In the genomic region with DNA sequence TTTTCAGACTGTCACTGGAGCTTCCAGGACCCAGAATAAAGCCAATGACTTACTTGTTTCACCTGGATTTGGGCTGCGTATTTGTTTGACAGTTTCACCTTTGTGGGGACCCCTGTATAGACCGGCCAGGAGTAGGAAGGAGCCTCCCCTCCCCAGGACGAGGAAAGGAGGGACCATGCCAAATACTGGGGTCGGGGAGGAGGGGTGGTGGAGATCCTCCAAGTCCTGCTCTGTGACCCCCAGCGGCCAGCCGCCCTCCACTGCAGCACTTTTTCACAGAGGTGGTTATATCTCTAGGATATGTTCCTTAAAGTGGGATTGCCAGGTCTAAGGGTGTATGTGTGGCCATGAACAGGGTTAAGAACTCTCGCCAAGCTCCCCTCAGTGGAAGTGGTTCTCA, we compare ENCODE assay signal across 23 cellular contexts. TPM values are rescaled to one million over a fixed set of nuclear protein-coding genes. Genes with fewer than 3 reads are reported as not detected.
DNase-seq lines count a peak whose midpoint lies in the region; ATAC-seq and TF ChIP-seq lines count a peak whose summit lies in the region.
"Had no signal": no experiment of that assay in that cellular context is flagged by ENCODE, and none has a peak within 500 bp of the region (broad histone marks: within the 10 kb centered on the region; RNA-seq: fewer than 3 reads in every experiment).

No MANE protein-coding gene starts in this region.

- TF ChIP-seq POLR2A in vagina (IDR thresholded peaks at IDR 0.05), result no peak

- H3K4me1 ChIP-seq in vagina, result no peaks in the 10 kb centered on the region
- H3K4me1 ChIP-seq: A549; BE2C; BLaER1 treated with 17β-estradiol and CSF1 and Interleukin-3, amounts not matched to agents 10 nM and 100 nM had no signal

- no peak overlapping the region for H3K4me3 ChIP-seq in coronary artery
- H3K4me3 ChIP-seq in vagina, result no peak overlapping the region
- H3K4me3 ChIP-seq: A549; BLaER1 treated with 17β-estradiol and CSF1 and Interleukin-3, amounts not matched to agents 10 nM and 100 nM; GM12878; GM23248 had no signal

- no peaks in the 10 kb centered on the region for H3K9me3 ChIP-seq in vagina
- H3K9me3 ChIP-seq: BE2C had no signal

- H3K27ac ChIP-seq in coronary artery (no peak overlapping the region), vagina (no peak overlapping the region)
- H3K27ac ChIP-seq: A549; BLaER1 treated with 17β-estradiol and CSF1 and Interleukin-3, amounts not matched to agents 10 nM and 100 nM; GM23248 had no signal

- DNase-seq in coronary artery (ENCODE audit: low spot score) (peak; percentile 58), mesenteric fat pad (ENCODE audit: low spot score) (peak; percentile 45), posterior vena cava (ENCODE audit: low spot score) (peak; percentile 55), vagina (ENCODE audit: extremely low spot score in 2 of 2) (peak; percentile 46 to 65), putamen (ENCODE audit: low spot score) (no peak)
- DNase-seq in stimulated activated CD4-positive, alpha-beta T cell treated with anti-CD3 and anti-CD28 coated beads, Interleukin-12 subunit alpha, Interleukin-12 subunit beta, amount 100 ng/mL, for 4 hours, result no peak
- DNase-seq: 8988T; ACHN; AML-193; BE2C; CD4-positive, alpha-beta T cell; CD8-positive, alpha-beta memory T cell; DMS 273 treated with DMSO at 0.1 percent for 48 hours; DMS79; EL; GDM1; GM23248; H9 had no signal

- no peaks in the 10 kb centered on the region for H3K27me3 ChIP-seq in vagina
- H3K27me3 ChIP-seq: BE2C; BLaER1 treated with 17β-estradiol and CSF1 and Interleukin-3, amounts not matched to agents 10 nM and 100 nM had no signal

- intact Hi-C loops in posterior vena cava (cut with DNase I), result no loop called here
- intact Hi-C loops in vagina (cut with DNase I), result no loop called here

- no peak for ATAC-seq in HG02840 (IDR thresholded peaks at IDR 0.05; ENCODE audit: low FRiP score, unreplicated experiment)
- ATAC-seq: A549, GM12878, HCT116 had no signal

- no peaks in the 10 kb centered on the region for H3K36me3 ChIP-seq in vagina
- H3K36me3 ChIP-seq: BE2C; BLaER1 treated with 17β-estradiol and CSF1 and Interleukin-3, amounts not matched to agents 10 nM and 100 nM had no signal

- no peak for TF ChIP-seq CTCF in coronary artery (IDR thresholded peaks at IDR 0.05)
- no peak for TF ChIP-seq CTCF in vagina (IDR thresholded peaks at IDR 0.05)

RNA-seq across cellular contexts. Expression of gene ZNF492, which starts 25.7 kb away (rescaled TPM):
- total RNA-seq in mesenteric fat pad (0.29 TPM), posterior vena cava (under 1 TPM; 0.23 to 0.33 TPM), vagina (not detected)
- total RNA-seq: GM12878, H9 had no signal

Comparison
In these comparisons a context has a peak if more than half of its experiments do, and no peak if none do; other contexts are left out.
1. DNase-seq: peak in coronary artery (single experiment), mesenteric fat pad (single experiment), posterior vena cava (single experiment) and vagina (2 of 2); none in putamen (single experiment) and stimulated activated CD4-positive, alpha-beta T cell treated with anti-CD3 and anti-CD28 coated beads, Interleukin-12 subunit alpha, Interleukin-12 subunit beta, amount 100 ng/mL, for 4 hours (single experiment).